Comparison of ENCODE assay signal across 20 cellular contexts in genomic region chr2:239629936-239630617, GRCh38.
DNase-seq lines count a peak whose midpoint lies in the region; ATAC-seq, FAIRE-seq and TF ChIP-seq lines count a peak whose summit lies in the region.
"Had no signal": no experiment of that assay in that cellular context is flagged by ENCODE, and none has a peak within 500 bp of the region (broad histone marks: within the 10 kb centered on the region; RNA-seq: fewer than 3 reads in every experiment).

No MANE protein-coding gene starts in this region.

- no peaks in the 10 kb centered on the region for H3K36me3 Mint-ChIP-seq in activated naive CD8-positive, alpha-beta T cell treated with anti-CD3 and anti-CD28 coated beads, Interleukin-2, amount 50 U/mL, for 24 hours (ENCODE audit: low read depth)
- no peaks in the 10 kb centered on the region for H3K36me3 Mint-ChIP-seq in activated naive CD8-positive, alpha-beta T cell treated with anti-CD3 and anti-CD28 coated beads for 36 hours
- H3K36me3 Mint-ChIP-seq in astrocyte (ENCODE audit: low read depth, unreplicated experiment), result no peaks in the 10 kb centered on the region
- H3K36me3 Mint-ChIP-seq: naive B cell had no signal

- no peaks in the 10 kb centered on the region for H3K27me3 ChIP-seq in astrocyte (ENCODE audit: insufficient read depth, low read length)
- H3K27me3 ChIP-seq in uterus, result no peaks in the 10 kb centered on the region
- H3K27me3 ChIP-seq in ovary, result no peaks in the 10 kb centered on the region
- H3K27me3 ChIP-seq: BLaER1 treated with 17β-estradiol and CSF1 and Interleukin-3, amounts not matched to agents 10 nM and 100 nM; foreskin keratinocyte; upper lobe of left lung had no signal

- H3K9me3 ChIP-seq in astrocyte (ENCODE audit: insufficient read depth, low read depth, low read length) (no peaks in the 10 kb centered on the region), uterus (no peaks in the 10 kb centered on the region), ovary (no peaks in the 10 kb centered on the region)
- H3K9me3 ChIP-seq: upper lobe of left lung had no signal

- H3K4me1 Mint-ChIP-seq in activated naive CD8-positive, alpha-beta T cell treated with anti-CD3 and anti-CD28 coated beads, Interleukin-2, amount 50 U/mL, for 24 hours, result peaks cover 24% of the 10 kb centered on the region
- no peaks in the 10 kb centered on the region for H3K4me1 Mint-ChIP-seq in activated naive CD8-positive, alpha-beta T cell treated with anti-CD3 and anti-CD28 coated beads for 36 hours
- peaks cover 3% of the 10 kb centered on the region for H3K4me1 Mint-ChIP-seq in astrocyte (ENCODE audit: low read depth, unreplicated experiment)
- H3K4me1 Mint-ChIP-seq: naive B cell had no signal

- H3K27ac Mint-ChIP-seq in activated naive CD8-positive, alpha-beta T cell treated with anti-CD3 and anti-CD28 coated beads, Interleukin-2, amount 50 U/mL, for 24 hours, result peak overlapping the region; percentile 26
- no peak overlapping the region for H3K27ac Mint-ChIP-seq in activated naive CD8-positive, alpha-beta T cell treated with anti-CD3 and anti-CD28 coated beads for 36 hours
- H3K27ac Mint-ChIP-seq in astrocyte (ENCODE audit: unreplicated experiment), result no peak overlapping the region
- H3K27ac Mint-ChIP-seq: activated T-helper 1 cell treated with anti-CD3 and anti-CD28 coated beads, Interleukin-12 subunit alpha, Interleukin-12 subunit beta, Interleukin-2, Interleukin-4 antibody, amounts not matched to agents 30 ng/mL and 10 ng/mL and 1 ng/mL, durations not matched to agents 14 hours and 24 hours and 36 hours; naive B cell had no signal

- no peak for ATAC-seq in activated naive CD8-positive, alpha-beta T cell treated with anti-CD3 and anti-CD28 coated beads, Interleukin-2, amount 50 U/mL, for 24 hours
- ATAC-seq: stimulated activated naive CD8-positive, alpha-beta T cell treated with anti-CD3 and anti-CD28 coated beads, Interleukin-15, Interleukin-2, amounts not matched to agents 100 U/mL and 50 U/mL, for 24 hours had no signal

- no peak overlapping the region for H2AFZ ChIP-seq in astrocyte (ENCODE audit: low read depth, low read length)

- intact Hi-C loops in uterus (cut with DNase I; ENCODE audit: low total_unique reads) (no loop called here), ovary (cut with DNase I) (loop anchor here in 1 of 4 donors (5.0 kb wide), 1 partner anchor 547 kb away; no protein-coding TSS in a partner anchor)

- no peak overlapping the region for H3K4me3 ChIP-seq in astrocyte (ENCODE audit: insufficient read depth, low read depth, low read length)
- no peak overlapping the region for H3K4me3 ChIP-seq in uterus
- H3K4me3 ChIP-seq in ovary, result no peak overlapping the region
- H3K4me3 ChIP-seq: BLaER1 treated with 17β-estradiol and CSF1 and Interleukin-3, amounts not matched to agents 10 nM and 100 nM; upper lobe of left lung had no signal

- no peak overlapping the region for H3K4me3 Mint-ChIP-seq in activated naive CD8-positive, alpha-beta T cell treated with anti-CD3 and anti-CD28 coated beads, Interleukin-2, amount 50 U/mL, for 24 hours
- no peak overlapping the region for H3K4me3 Mint-ChIP-seq in activated naive CD8-positive, alpha-beta T cell treated with anti-CD3 and anti-CD28 coated beads for 36 hours
- H3K4me3 Mint-ChIP-seq in astrocyte (ENCODE audit: unreplicated experiment), result no peak overlapping the region
- H3K4me3 Mint-ChIP-seq: activated T-helper 1 cell treated with anti-CD3 and anti-CD28 coated beads, Interleukin-12 subunit alpha, Interleukin-12 subunit beta, Interleukin-2, Interleukin-4 antibody, amounts not matched to agents 30 ng/mL and 10 ng/mL and 1 ng/mL, durations not matched to agents 14 hours and 24 hours and 36 hours; naive B cell had no signal

- TF ChIP-seq CTCF in astrocyte (IDR thresholded peaks at IDR 0.05; ENCODE audit: insufficient read depth, low read depth, low read length), result no peak
- no peak for TF ChIP-seq CTCF in uterus (IDR thresholded peaks at IDR 0.05)
- TF ChIP-seq CTCF in ovary (IDR thresholded peaks at IDR 0.05), result no peak

- TF ChIP-seq EP300 in ovary (IDR thresholded peaks at IDR 0.05), result no peak

- no peak for DNase-seq in activated naive CD8-positive, alpha-beta T cell treated with anti-CD3 and anti-CD28 coated beads, Interleukin-2, amount 50 U/mL, for 24 hours
- no peak for DNase-seq in activated naive CD8-positive, alpha-beta T cell treated with anti-CD3 and anti-CD28 coated beads for 36 hours
- DNase-seq in astrocyte (ENCODE audit: low read depth) (peak; percentile 17), inferior parietal cortex (ENCODE audit: extremely low spot score) (peak; percentile 22), uterus (no peak), SKM-1 (lab: John Stamatoyannopoulos, UW; ENCODE audit: unreplicated experiment) (no peak), ovary (no peak)
- DNase-seq in stimulated activated CD8-positive, alpha-beta memory T cell treated with anti-CD3 and anti-CD28 coated beads, Interleukin-4, amount 100 ng/mL, for 48 hours, result no peak
- DNase-seq: kidney glomerular epithelial cell; naive B cell; NCI-H1417; NCI-H524 treated with DMSO at 0.1 percent for 48 hours; stimulated activated naive CD8-positive, alpha-beta T cell treated with anti-CD3 and anti-CD28 coated beads, Interleukin-15, Interleukin-2, amounts not matched to agents 100 U/mL and 50 U/mL, for 24 hours; SW 1271; upper lobe of left lung had no signal

- H3K27ac ChIP-seq in astrocyte (ENCODE audit: low read depth, low read length), result peak overlapping the region; percentile 62
- peak overlapping the region; percentile 53 to 55 for H3K27ac ChIP-seq in uterus
- H3K27ac ChIP-seq in ovary, result no peak overlapping the region
- H3K27ac ChIP-seq: BLaER1 treated with 17β-estradiol and CSF1 and Interleukin-3, amounts not matched to agents 10 nM and 100 nM; upper lobe of left lung had no signal

- H4K20me1 ChIP-seq in astrocyte (ENCODE audit: insufficient read depth, low read length), result no peaks in the 10 kb centered on the region
- H4K20me1 ChIP-seq: BLaER1 treated with 17β-estradiol and CSF1 and Interleukin-3, amounts not matched to agents 10 nM and 100 nM had no signal

- peaks cover 3% of the 10 kb centered on the region for H3K27me3 Mint-ChIP-seq in activated naive CD8-positive, alpha-beta T cell treated with anti-CD3 and anti-CD28 coated beads, Interleukin-2, amount 50 U/mL, for 24 hours
- no peaks in the 10 kb centered on the region for H3K27me3 Mint-ChIP-seq in activated naive CD8-positive, alpha-beta T cell treated with anti-CD3 and anti-CD28 coated beads for 36 hours
- H3K27me3 Mint-ChIP-seq in astrocyte (ENCODE audit: low read depth, unreplicated experiment), result peaks cover 2% of the 10 kb centered on the region

- no peaks in the 10 kb centered on the region for H3K9me3 Mint-ChIP-seq in activated naive CD8-positive, alpha-beta T cell treated with anti-CD3 and anti-CD28 coated beads, Interleukin-2, amount 50 U/mL, for 24 hours
- no peaks in the 10 kb centered on the region for H3K9me3 Mint-ChIP-seq in activated naive CD8-positive, alpha-beta T cell treated with anti-CD3 and anti-CD28 coated beads for 36 hours
- peaks cover 1% of the 10 kb centered on the region for H3K9me3 Mint-ChIP-seq in astrocyte (ENCODE audit: unreplicated experiment)
- H3K9me3 Mint-ChIP-seq: activated T-helper 1 cell treated with anti-CD3 and anti-CD28 coated beads, Interleukin-12 subunit alpha, Interleukin-12 subunit beta, Interleukin-2, Interleukin-4 antibody, amounts not matched to agents 30 ng/mL and 10 ng/mL and 1 ng/mL, durations not matched to agents 14 hours and 24 hours and 36 hours had no signal

- H3K4me1 ChIP-seq in astrocyte (ENCODE audit: insufficient read depth, low read length) (peaks cover 15% of the 10 kb centered on the region), uterus (no peaks in the 10 kb centered on the region), ovary (ENCODE audit: insufficient read depth) (no peaks in the 10 kb centered on the region)
- H3K4me1 ChIP-seq: foreskin keratinocyte, upper lobe of left lung had no signal

- FAIRE-seq in astrocyte (lab: Jason Lieb, UNC), result no peak
- FAIRE-seq: A204.1, TTC549 had no signal

- peak overlapping the region; percentile 12 for H3K9ac ChIP-seq in astrocyte (ENCODE audit: low read length)
- H3K9ac ChIP-seq: BLaER1 treated with 17β-estradiol and CSF1 and Interleukin-3, amounts not matched to agents 10 nM and 100 nM had no signal

- no peak overlapping the region for H3K4me2 ChIP-seq in astrocyte (ENCODE audit: low read length)
- H3K4me2 ChIP-seq: BLaER1 treated with 17β-estradiol and CSF1 and Interleukin-3, amounts not matched to agents 10 nM and 100 nM had no signal

- 61 to 73% (median 69%) methylated on average over 7 of the region's 7 CpGs for WGBS in ovary, 3 donors

- TF ChIP-seq POLR2A in uterus (IDR thresholded peaks at IDR 0.05) (no peak), ovary (IDR thresholded peaks at IDR 0.05) (no peak)

- H3K36me3 ChIP-seq in astrocyte (ENCODE audit: insufficient read depth, low read length), result no peaks in the 10 kb centered on the region
- no peaks in the 10 kb centered on the region for H3K36me3 ChIP-seq in uterus
- no peaks in the 10 kb centered on the region for H3K36me3 ChIP-seq in ovary
- H3K36me3 ChIP-seq: BLaER1 treated with 17β-estradiol and CSF1 and Interleukin-3, amounts not matched to agents 10 nM and 100 nM; upper lobe of left lung had no signal

- H3K79me2 ChIP-seq in astrocyte (ENCODE audit: insufficient read depth, low read length), result no peaks in the 10 kb centered on the region

Comparison
In these comparisons a context has a peak if more than half of its experiments do, and no peak if none do; other contexts are left out.
1. DNase-seq: peak in astrocyte (single experiment) and inferior parietal cortex (single experiment); none in activated naive CD8-positive, alpha-beta T cell treated with anti-CD3 and anti-CD28 coated beads, Interleukin-2, amount 50 U/mL, for 24 hours (single experiment), activated naive CD8-positive, alpha-beta T cell treated with anti-CD3 and anti-CD28 coated beads for 36 hours (single experiment), uterus (0 of 2), SKM-1 (single experiment), ovary (0 of 5) and stimulated activated CD8-positive, alpha-beta memory T cell treated with anti-CD3 and anti-CD28 coated beads, Interleukin-4, amount 100 ng/mL, for 48 hours (single experiment).
2. H3K27ac ChIP-seq: peak in astrocyte (single experiment) and uterus (2 of 2); none in ovary (0 of 2).